19 cellular contexts compared by ENCODE assay signal in genomic region chr5:143879646-143880045, GRCh38.
A peak's percentile ranks its signal among the peaks of the same experiment; 100 is the strongest.
DNase-seq lines count a peak whose midpoint lies in the region; ATAC-seq and TF ChIP-seq lines count a peak whose summit lies in the region.
"Had no signal": no experiment of that assay in that cellular context is flagged by ENCODE, and none has a peak within 500 bp of the region (broad histone marks: within the 10 kb centered on the region; RNA-seq: fewer than 3 reads in every experiment).

No MANE protein-coding gene starts in this region.

- H3K27ac Mint-ChIP-seq in neural crest cell (ENCODE audit: unreplicated experiment), result peak overlapping the region; percentile 14
- no peak overlapping the region for H3K27ac Mint-ChIP-seq in stimulated activated naive CD8-positive, alpha-beta T cell treated with anti-CD3 and anti-CD28 coated beads, Interleukin-15, amount 100 ng/mL, for 72 hours
- H3K27ac Mint-ChIP-seq: CD14-positive monocyte, HFFc6 had no signal

- in situ Hi-C loops in gastrocnemius medialis (cut with MboI; ENCODE audit: low sequenced_read_pairs in 4 of 4), result no loop called here

- H3K4me3 Mint-ChIP-seq in neural crest cell, result no peak overlapping the region
- H3K4me3 Mint-ChIP-seq in stimulated activated naive CD8-positive, alpha-beta T cell treated with anti-CD3 and anti-CD28 coated beads, Interleukin-15, amount 100 ng/mL, for 72 hours, result no peak overlapping the region
- H3K4me3 Mint-ChIP-seq: CD14-positive monocyte, HFFc6 had no signal

- peak; percentile 9 for DNase-seq in NCI-H748 (lab: John Stamatoyannopoulos, UW; ENCODE audit: unreplicated experiment)
- no peak for DNase-seq in NCI-H748 treated with DMSO at 0.1 percent for 48 hours (lab: John Stamatoyannopoulos, UW)
- DNase-seq in NCI-H69 (lab: John Stamatoyannopoulos, UW), result peak; percentile 59
- peak; percentile 23 for DNase-seq in fibroblast of peridontal ligament (ENCODE audit: extremely low read depth)
- no peak for DNase-seq in neural crest cell (ENCODE audit: low read depth, low spot score)
- DNase-seq in stimulated activated naive CD8-positive, alpha-beta T cell treated with anti-CD3 and anti-CD28 coated beads, Interleukin-15, amount 100 ng/mL, for 72 hours, result no peak
- no peak for DNase-seq in gastrocnemius medialis
- DNase-seq: DMS79; HFFc6; MG63; NCI-H1105 treated with DMSO at 0.1 percent for 48 hours; NCI-H1694 treated with DMSO at 0.1 percent for 48 hours; NCI-H446; NK-92 treated with Interleukin-12 subunit alpha and Interleukin-12 subunit beta, amount 100 ng/mL, for 24 hours; OCI-M1; SIG-M5 had no signal

- no peak for TF ChIP-seq CTCF in neural crest cell (conservative IDR thresholded peaks at IDR 0.05)
- TF ChIP-seq CTCF in gastrocnemius medialis (IDR thresholded peaks at IDR 0.05 in 4 of 5, conservative IDR thresholded peaks at IDR 0.05 in 1 of 5), result no peak

- H3K27ac ChIP-seq in gastrocnemius medialis, result no peak overlapping the region
- H3K27ac ChIP-seq: KMS-11 had no signal

- peaks cover 5% of the 10 kb centered on the region for H3K9me3 Mint-ChIP-seq in neural crest cell
- H3K9me3 Mint-ChIP-seq in stimulated activated naive CD8-positive, alpha-beta T cell treated with anti-CD3 and anti-CD28 coated beads, Interleukin-15, amount 100 ng/mL, for 72 hours, result peaks cover 0 to 5% of the 10 kb centered on the region in 2 donors
- H3K9me3 Mint-ChIP-seq: HFFc6 had no signal

- H3K36me3 Mint-ChIP-seq in neural crest cell (ENCODE audit: low read depth), result no peaks in the 10 kb centered on the region
- H3K36me3 Mint-ChIP-seq: CD14-positive monocyte had no signal

- no peaks in the 10 kb centered on the region for H3K9me3 ChIP-seq in gastrocnemius medialis
- H3K9me3 ChIP-seq: MG63 had no signal

- no peak for ATAC-seq in stimulated activated naive CD8-positive, alpha-beta T cell treated with anti-CD3 and anti-CD28 coated beads, Interleukin-15, amount 100 ng/mL, for 72 hours
- ATAC-seq in GM18520 (IDR thresholded peaks at IDR 0.05; ENCODE audit: unreplicated experiment) (no peak), gastrocnemius medialis (no peak)

- H3K4me1 ChIP-seq in gastrocnemius medialis, result peaks cover 0 to 1% of the 10 kb centered on the region in 2 donors

- H3K36me3 ChIP-seq in gastrocnemius medialis, result no peaks in the 10 kb centered on the region
- H3K36me3 ChIP-seq: MG63 had no signal

- no peak overlapping the region for H3K4me3 ChIP-seq in gastrocnemius medialis
- H3K4me3 ChIP-seq: MG63 had no signal

- intact Hi-C loops in gastrocnemius medialis (cut with DNase I; ENCODE audit: low total_unique reads), result no loop called here

- no peaks in the 10 kb centered on the region for H3K27me3 ChIP-seq in gastrocnemius medialis
- H3K27me3 ChIP-seq: MG63 had no signal

- no peaks in the 10 kb centered on the region for H3K27me3 Mint-ChIP-seq in neural crest cell (ENCODE audit: low read depth)
- H3K27me3 Mint-ChIP-seq in stimulated activated naive CD8-positive, alpha-beta T cell treated with anti-CD3 and anti-CD28 coated beads, Interleukin-15, amount 100 ng/mL, for 72 hours, result no peaks in the 10 kb centered on the region

- TF ChIP-seq POLR2A in gastrocnemius medialis (IDR thresholded peaks at IDR 0.05), result no peak

- H3K4me1 Mint-ChIP-seq in neural crest cell, result peaks cover 13% of the 10 kb centered on the region
- no peaks in the 10 kb centered on the region for H3K4me1 Mint-ChIP-seq in stimulated activated naive CD8-positive, alpha-beta T cell treated with anti-CD3 and anti-CD28 coated beads, Interleukin-15, amount 100 ng/mL, for 72 hours
- H3K4me1 Mint-ChIP-seq: CD14-positive monocyte had no signal

Comparison
In these comparisons a context has a peak if more than half of its experiments do, and no peak if none do; other contexts are left out.
1. DNase-seq: peak in NCI-H748 (single experiment), NCI-H69 (single experiment) and fibroblast of peridontal ligament (single experiment); none in NCI-H748 treated with DMSO at 0.1 percent for 48 hours (single experiment), neural crest cell (single experiment), stimulated activated naive CD8-positive, alpha-beta T cell treated with anti-CD3 and anti-CD28 coated beads, Interleukin-15, amount 100 ng/mL, for 72 hours (0 of 2) and gastrocnemius medialis (0 of 2).